9 cellular contexts compared by ENCODE assay signal in genomic region chr7:7718461-7718860, GRCh38. TPM values are rescaled to one million over a fixed set of nuclear protein-coding genes. Genes with fewer than 3 reads are reported as not detected.
DNase-seq lines count a peak whose midpoint lies in the region; ATAC-seq and TF ChIP-seq lines count a peak whose summit lies in the region.
"Had no signal": no experiment of that assay in that cellular context is flagged by ENCODE, and none has a peak within 500 bp of the region (broad histone marks: within the 10 kb centered on the region; RNA-seq: fewer than 3 reads in every experiment).

RPA3 (minus strand) TSS chr7:7718607; CDS start chr7:7640418, 78,189 bp downstream.

- 0 out of 2 replicates have a peak, but pooled peaks cover 8% of the 10 kb centered on the region for H3F3A ChIP-seq in MM.1S (ENCODE audit: insufficient read depth, low read length)

- no peak for DNase-seq in CD14-positive monocyte (ENCODE audit: low spot score)
- DNase-seq in MM.1S = no peak
- DNase-seq in colonic mucosa = no peak
- DNase-seq in naive B cell = no peak
- no peak for DNase-seq in NCI-H345 treated with DMSO at 0.1 percent for 48 hours (lab: John Stamatoyannopoulos, UW; ENCODE audit: unreplicated experiment)
- no peak for DNase-seq in SW 1271 (lab: John Stamatoyannopoulos, UW)
- DNase-seq in stimulated activated CD4-positive, alpha-beta T cell treated with anti-CD3 and anti-CD28 coated beads, Interleukin-4, amount 100 ng/mL, for 24 hours = no peak
- no peak for DNase-seq in NCI-H187 (lab: John Stamatoyannopoulos, UW)

- H3K4me1 ChIP-seq in MM.1S (ENCODE audit: low read length) (peaks cover 24% of the 10 kb centered on the region), colonic mucosa (no peaks in the 10 kb centered on the region)
- H3K4me1 ChIP-seq: ascending aorta had no signal

- H3K4me3 ChIP-seq in MM.1S (ENCODE audit: low read length) (peak within 1 kb of the TSS; percentile 10; the same call in 1 of the 2 replicates), colonic mucosa (no peak within 1 kb of the TSS)
- H3K4me3 ChIP-seq: ascending aorta had no signal

- no peak for TF ChIP-seq CTCF in CD14-positive monocyte (IDR thresholded peaks at IDR 0.05)
- no peak for TF ChIP-seq CTCF in MM.1S (IDR thresholded peaks at IDR 0.05; ENCODE audit: low read length)
- TF ChIP-seq CTCF in colonic mucosa (IDR thresholded peaks at IDR 0.05) = no peak

- peak within 1 kb of the TSS; percentile 10 for H2AFZ ChIP-seq in MM.1S (ENCODE audit: low read length)

- no peaks in the 10 kb centered on the region for H4K20me1 ChIP-seq in MM.1S (ENCODE audit: insufficient read depth, low read length)

- H3K9me3 Mint-ChIP-seq in CD14-positive monocyte (peaks cover 5 to 11% (median 9%) of the 10 kb centered on the region in 7 donors), naive B cell (peaks cover 0 to 2% (median 0%) of the 10 kb centered on the region in 7 donors)

- peak within 1 kb of the TSS; percentile 32 for H3K4me2 ChIP-seq in MM.1S (ENCODE audit: low read depth, low read length)

- H3K27me3 Mint-ChIP-seq in CD14-positive monocyte (ENCODE audit: low read depth in 3 of 3) = no peaks in the 10 kb centered on the region
- no peaks in the 10 kb centered on the region for H3K27me3 Mint-ChIP-seq in naive B cell

- H3K4me3 Mint-ChIP-seq in CD14-positive monocyte (no peak within 1 kb of the TSS), naive B cell (no peak within 1 kb of the TSS)

- H3K36me3 ChIP-seq in MM.1S (replicated peaks; ENCODE audit: insufficient read depth, low read length) (no peaks in the 10 kb centered on the region), colonic mucosa (no peaks in the 10 kb centered on the region)
- H3K36me3 ChIP-seq: ascending aorta had no signal

- H3K27ac ChIP-seq in MM.1S (ENCODE audit: low read length) (peak within 1 kb of the TSS; percentile 59; the same call in 1 of the 2 replicates), colonic mucosa (no peak within 1 kb of the TSS)
- H3K27ac ChIP-seq: ascending aorta had no signal

- no peak for ATAC-seq in naive B cell (ENCODE audit: low read depth in 2 of 2)

- no peaks in the 10 kb centered on the region for H3K9me2 ChIP-seq in MM.1S (replicated peaks; ENCODE audit: insufficient read depth, low read length)

- H3K27me3 ChIP-seq in MM.1S (replicated peaks; ENCODE audit: insufficient read depth, low read length) (no peaks in the 10 kb centered on the region), colonic mucosa (no peaks in the 10 kb centered on the region)
- H3K27me3 ChIP-seq: ascending aorta had no signal

- H3K9me3 ChIP-seq in MM.1S (replicated peaks; ENCODE audit: insufficient read depth, low read length) = no peaks in the 10 kb centered on the region
- H3K9me3 ChIP-seq in colonic mucosa = no peaks in the 10 kb centered on the region
- H3K9me3 ChIP-seq: ascending aorta had no signal

- no peaks in the 10 kb centered on the region for H3K79me2 ChIP-seq in MM.1S (ENCODE audit: low read length)

- H3K9ac ChIP-seq in MM.1S (ENCODE audit: low read length) (peak within 1 kb of the TSS; percentile 15; the same call in 1 of the 2 replicates), colonic mucosa (ENCODE audit: low read depth in 2 of 2, low read length in 2 of 2) (no peak within 1 kb of the TSS)

- peaks cover 5% of the 10 kb centered on the region for H3K4me1 Mint-ChIP-seq in CD14-positive monocyte
- peaks cover 3 to 14% (median 13%) of the 10 kb centered on the region in 3 donors for H3K4me1 Mint-ChIP-seq in naive B cell

- no peak within 1 kb of the TSS for H3K27ac Mint-ChIP-seq in CD14-positive monocyte
- H3K27ac Mint-ChIP-seq in naive B cell = no peak within 1 kb of the TSS

- H3K36me3 Mint-ChIP-seq in CD14-positive monocyte (peaks cover 5 to 12% of the 10 kb centered on the region in 2 donors), naive B cell (peaks cover 0 to 8% of the 10 kb centered on the region in 2 donors)

- intact Hi-C loops in CD14-positive monocyte (cut with micrococcal nuclease) (no loop called here), colonic mucosa (cut with DNase I) (no loop called here)

RNA-seq across cellular contexts. Expression of gene RPA3, which starts in this region (rescaled TPM):
- polyA plus RNA-seq in CD14-positive monocyte (10 to 100 TPM; 44.7 to 50.5 TPM), naive B cell (ENCODE audit: low read depth in 6 of 6) (100 to 1,000 TPM; 114 to 186 (median 150) TPM)
- 10 to 100 TPM; 44.9 to 53.3 TPM for total RNA-seq in colonic mucosa
